ENCODE assay signal across 12 cellular contexts in genomic region chrX:33726281-33727160, GRCh38.
DNase-seq lines count a peak whose midpoint lies in the region; ATAC-seq and TF ChIP-seq lines count a peak whose summit lies in the region.
"Had no signal": no experiment of that assay in that cellular context is flagged by ENCODE, and none has a peak within 500 bp of the region (broad histone marks: within the 10 kb centered on the region; RNA-seq: fewer than 3 reads in every experiment).

No MANE protein-coding gene starts in this region.

- H3K36me3 ChIP-seq in cardiac muscle cell = no peaks in the 10 kb centered on the region
- H3K36me3 ChIP-seq in ovary = no peaks in the 10 kb centered on the region
- no peaks in the 10 kb centered on the region for H3K36me3 ChIP-seq in aorta (ENCODE audit: control insufficient read depth in 1 of 2, insufficient read depth in 2 of 2, low read length in 1 of 2)
- H3K36me3 ChIP-seq: prostate gland had no signal

- TF ChIP-seq POLR2A in ovary (IDR thresholded peaks at IDR 0.05) = no peak

- intact Hi-C loops in Right ventricle myocardium inferior (cut with DNase I) = no loop called here
- intact Hi-C loops in right cardiac atrium (cut with DNase I) = no loop called here
- intact Hi-C loops in ovary (cut with DNase I) = no loop called here
- intact Hi-C loops in aorta (cut with DNase I) = no loop called here

- H3K9me3 ChIP-seq in cardiac muscle cell (ENCODE audit: low read depth) (no peaks in the 10 kb centered on the region), right cardiac atrium (ENCODE audit: control insufficient read depth, low read length) (no peaks in the 10 kb centered on the region), ovary (no peaks in the 10 kb centered on the region), aorta (ENCODE audit: control insufficient read depth, low read length) (no peaks in the 10 kb centered on the region)
- H3K9me3 ChIP-seq: prostate gland had no signal

- no peak for TF ChIP-seq CTCF in cardiac muscle cell (IDR thresholded peaks at IDR 0.05; ENCODE audit: low read depth, low read length)
- no peak for TF ChIP-seq CTCF in ovary (IDR thresholded peaks at IDR 0.05)

- peak overlapping the region; percentile 52 for H3K4me3 ChIP-seq in cardiac muscle cell
- peak overlapping the region; percentile 10 for H3K4me3 ChIP-seq in right cardiac atrium (ENCODE audit: low read length)
- peak overlapping the region; percentile 34 for H3K4me3 ChIP-seq in ovary
- peak overlapping the region; percentile 44 to 87 for H3K4me3 ChIP-seq in aorta (ENCODE audit: low read length in 2 of 2)

- WGBS in right cardiac atrium = 9% methylated on average over 45 of the region's 45 CpGs
- WGBS in ovary, 3 donors = 21 to 25% (median 23%) methylated on average over 44 to 45 of the region's 45 CpGs
- WGBS in aorta, 2 donors = 4 to 17% methylated on average over 45 of the region's 45 CpGs

- peak in 1 of 2 donors; percentile 30 for DNase-seq in cardiac muscle cell (ENCODE audit: low read depth in 1 of 2, low spot score in 1 of 2)
- no peak for DNase-seq in Right ventricle myocardium inferior (ENCODE audit: missing footprints)
- DNase-seq in right cardiac atrium = peak in 2 of 3 donors; percentile 11 to 58
- DNase-seq in ovary = peak in 3 of 5 donors; percentile 11 to 36 (median 16)
- peak; percentile 43 to 77 for DNase-seq in aorta
- DNase-seq in glomerular visceral epithelial cell (ENCODE audit: extremely low spot score) = no peak
- DNase-seq: activated CD4-positive, CD25-positive, alpha-beta regulatory T cell; HFFc6; NCI-H187 treated with DMSO at 0.1 percent for 48 hours had no signal

- no peak overlapping the region for H3K27ac ChIP-seq in cardiac muscle cell
- H3K27ac ChIP-seq in right cardiac atrium (ENCODE audit: low read length) = no peak overlapping the region
- no peak overlapping the region for H3K27ac ChIP-seq in ovary
- peak overlapping the region in 1 of 2 donors; percentile 84 for H3K27ac ChIP-seq in aorta (ENCODE audit: low read depth in 1 of 2, low read length in 2 of 2)
- H3K27ac ChIP-seq: prostate gland had no signal

- TF ChIP-seq EP300 in ovary (IDR thresholded peaks at IDR 0.05) = no peak

- ATAC-seq in Right ventricle myocardium inferior = no peak
- ATAC-seq in right cardiac atrium = peak; percentile 38 to 85
- peak; percentile 65 for ATAC-seq in aorta (ENCODE audit: low FRiP score)
- no peak for ATAC-seq in HG03280 (IDR thresholded peaks at IDR 0.05; ENCODE audit: unreplicated experiment)
- ATAC-seq in GM21360 (IDR thresholded peaks at IDR 0.05; ENCODE audit: unreplicated experiment) = no peak

- H3K27me3 ChIP-seq in cardiac muscle cell (peaks cover 12% of the 10 kb centered on the region), right cardiac atrium (ENCODE audit: control insufficient read depth, insufficient read depth) (no peaks in the 10 kb centered on the region), ovary (no peaks in the 10 kb centered on the region), aorta (ENCODE audit: control insufficient read depth in 1 of 2, insufficient read depth in 2 of 2, low read length in 1 of 2) (no peaks in the 10 kb centered on the region)

- H3K4me1 ChIP-seq in cardiac muscle cell (ENCODE audit: low read depth) (peaks cover 6% of the 10 kb centered on the region), right cardiac atrium (ENCODE audit: control insufficient read depth, insufficient read depth, low read length) (no peaks in the 10 kb centered on the region), ovary (ENCODE audit: insufficient read depth) (no peaks in the 10 kb centered on the region), aorta (ENCODE audit: control insufficient read depth in 1 of 2, insufficient read depth in 2 of 2, low read length in 2 of 2) (no peaks in the 10 kb centered on the region)
- H3K4me1 ChIP-seq: prostate gland had no signal

Comparison
In these comparisons a context has a peak if more than half of its experiments do, and no peak if none do; other contexts are left out.
1. DNase-seq: peak in right cardiac atrium (2 of 3), ovary (3 of 5) and aorta (2 of 2); none in Right ventricle myocardium inferior (single experiment) and glomerular visceral epithelial cell (single experiment).
2. ATAC-seq: peak in right cardiac atrium (2 of 2) and aorta (single experiment); none in Right ventricle myocardium inferior (single experiment), HG03280 (single experiment) and GM21360 (single experiment).
3. H3K4me3 ChIP-seq: peak in every context shown above with its lines; median percentile 66 in aorta; 52 in cardiac muscle cell; 34 in ovary; 10 in right cardiac atrium.